23 cellular contexts compared by ENCODE assay signal in genomic region chr7:126443951-126444350, GRCh38.
"Had no signal": no experiment of that assay in that cellular context is flagged by ENCODE, and none has a peak within 500 bp of the region (broad histone marks: within the 10 kb centered on the region; RNA-seq: fewer than 3 reads in every experiment).

No MANE protein-coding gene starts in this region.

- H3K27me3 ChIP-seq: adrenal gland, ascending aorta, brain microvascular endothelial cell, esophagus muscularis mucosa, gastrocnemius medialis, neural progenitor cell, testis, vagina had no signal

- DNase-seq: activated CD4-positive, alpha-beta T cell treated with anti-CD3 and anti-CD28 coated beads, Interleukin-2, amount 10 ng/mL, durations not matched to agents 7 days and 5 days; activated CD4-positive, CD25-positive, alpha-beta regulatory T cell treated with anti-CD3 and anti-CD28 coated beads, Interleukin-2, amount 50 U/mL, for 72 hours; activated CD8-positive, alpha-beta T cell treated with anti-CD3 and anti-CD28 coated beads, Interleukin-2, amount 10 ng/mL, durations not matched to agents 7 days and 5 days; adrenal gland; brain microvascular endothelial cell; effector memory CD4-positive, alpha-beta T cell; gastrocnemius medialis; hypothalamus; islet precursor cell; lower lobe of right lung; naive thymus-derived CD8-positive, alpha-beta T cell; retina; stimulated activated CD4-positive, alpha-beta T cell treated with anti-CD3 and anti-CD28 coated beads, Interleukin-2, amount 100 ng/mL, for 48 hours; stimulated activated CD8-positive, alpha-beta memory T cell treated with anti-CD3 and anti-CD28 coated beads, Interleukin-4, amount 100 ng/mL, for 48 hours; stimulated activated naive B cell treated with anti-CD40 and anti-IgM and Interleukin-4, amounts not matched to agents 10 μg/mL and 1 μg/mL and 100 μg/mL, for 72 hours; testis; trophoblast cell; WERI-Rb-1 had no signal

- ATAC-seq: activated CD8-positive, alpha-beta T cell treated with anti-CD3 and anti-CD28 coated beads, Interleukin-2, amount 10 ng/mL, durations not matched to agents 7 days and 5 days; gastrocnemius medialis; left lobe of liver; lower lobe of right lung; naive thymus-derived CD8-positive, alpha-beta T cell; stimulated activated naive B cell treated with anti-CD40 and anti-IgM and Interleukin-4, amounts not matched to agents 10 μg/mL and 1 μg/mL and 100 μg/mL, for 72 hours had no signal

- H3K4me3 ChIP-seq: adrenal gland, ascending aorta, esophagus muscularis mucosa, gastrocnemius medialis, lower lobe of right lung, neural progenitor cell, testis, vagina had no signal

- H3K27ac ChIP-seq: adrenal gland, ascending aorta, brain microvascular endothelial cell, esophagus muscularis mucosa, gastrocnemius medialis, lower lobe of right lung, neural progenitor cell, testis, vagina, WERI-Rb-1 had no signal

- H3K4me1 ChIP-seq: adrenal gland, ascending aorta, esophagus muscularis mucosa, gastrocnemius medialis, lower lobe of right lung, neural progenitor cell, testis, vagina had no signal

- H3K9me3 ChIP-seq: adrenal gland, ascending aorta, esophagus muscularis mucosa, gastrocnemius medialis, lower lobe of right lung, testis, vagina had no signal

- H3K36me3 ChIP-seq: adrenal gland, ascending aorta, brain microvascular endothelial cell, esophagus muscularis mucosa, gastrocnemius medialis, lower lobe of right lung, neural progenitor cell, vagina, WERI-Rb-1 had no signal
